ENCODE assay signal across 8 cellular contexts in the genomic region with DNA sequence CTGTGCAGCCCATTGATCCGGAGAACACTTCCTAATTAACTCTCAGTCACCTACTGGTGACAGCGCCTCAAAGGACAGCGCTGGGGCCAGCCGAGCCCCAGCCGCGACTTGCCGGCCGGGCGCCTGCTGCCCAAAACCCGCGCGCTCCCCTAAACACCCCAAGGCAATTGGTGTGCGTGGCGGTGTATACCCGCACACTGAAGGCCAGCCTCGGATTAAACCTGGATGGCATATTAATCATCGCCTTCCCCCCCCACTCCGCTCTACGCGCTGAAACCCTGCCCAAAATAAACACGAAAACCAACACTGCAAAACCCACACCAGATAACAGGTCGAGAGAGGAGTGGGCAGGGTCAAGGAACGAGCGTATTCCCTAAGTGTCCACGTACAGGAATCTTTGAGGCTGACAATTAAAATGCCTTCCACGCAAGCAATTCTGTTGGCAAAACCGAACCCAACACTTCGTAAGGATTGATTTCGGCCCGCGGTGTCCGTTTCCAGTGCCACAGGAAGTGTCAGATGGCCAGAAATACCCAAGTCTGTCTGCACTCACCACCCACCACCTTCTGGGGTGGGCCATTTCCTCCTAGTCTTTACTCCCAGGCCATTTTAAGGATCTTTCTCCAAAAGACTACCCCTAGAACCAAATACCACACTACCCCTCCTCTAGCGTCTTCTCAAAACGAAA. TPM values are rescaled to one million over a fixed set of nuclear protein-coding genes. Genes with fewer than 3 reads are reported as not detected.
DNase-seq lines count a peak whose midpoint lies in the region; ATAC-seq, FAIRE-seq and TF ChIP-seq lines count a peak whose summit lies in the region.

No MANE protein-coding gene starts in this region.

- H4K20me1 ChIP-seq in fibroblast of lung (ENCODE audit: control insufficient read depth, extremely low read depth, insufficient read depth, low read length): no peaks in the 10 kb centered on the region

- peak; percentile 69 for FAIRE-seq in GM18507 (lab: Jason Lieb, UNC)

- H2AFZ ChIP-seq in fibroblast of lung (ENCODE audit: low read length): no peak overlapping the region

- peak overlapping the region; percentile 49 for H3K9ac ChIP-seq in fibroblast of lung (ENCODE audit: insufficient read depth, low read length)

- H3K9me3 ChIP-seq in SJCRH30 (replicated peaks) (no peaks in the 10 kb centered on the region), fibroblast of lung (ENCODE audit: control insufficient read depth, insufficient read depth, low read depth, low read length) (no peaks in the 10 kb centered on the region), psoas muscle (no peaks in the 10 kb centered on the region)

- H3K27ac ChIP-seq in SJCRH30 (peak overlapping the region; percentile 66), fibroblast of lung (ENCODE audit: insufficient read depth, low read length) (peak overlapping the region; percentile 51), psoas muscle (peak overlapping the region; percentile 91)

- intact Hi-C loops in psoas muscle (cut with DNase I): loop anchor here in 1 of 2 donors (5.0 kb wide), 1 partner anchor 57 kb away; no protein-coding TSS in a partner anchor

- no peaks in the 10 kb centered on the region for H3K4me1 ChIP-seq in SJCRH30
- H3K4me1 ChIP-seq in fibroblast of lung (ENCODE audit: control insufficient read depth, extremely low read depth, insufficient read depth, low read length): peaks cover 3% of the 10 kb centered on the region
- peaks cover 20% of the 10 kb centered on the region for H3K4me1 ChIP-seq in psoas muscle

- peak overlapping the region; percentile 91 for H3K4me2 ChIP-seq in fibroblast of lung (ENCODE audit: extremely low read depth, insufficient read depth, low read length)

- 2 to 6% (median 2%) methylated on average over 25 to 34 of the region's 34 CpGs for WGBS in psoas muscle, 3 donors

- no peak for ATAC-seq in psoas muscle
- no peak for ATAC-seq in HG03108 (IDR thresholded peaks at IDR 0.05; ENCODE audit: unreplicated experiment)
- no peak for ATAC-seq in GM19452 (IDR thresholded peaks at IDR 0.05; ENCODE audit: unreplicated experiment)

- no peak for DNase-seq in GM18507 (ENCODE audit: extremely low spot score, insufficient read length, low read depth)
- DNase-seq in SJCRH30: peak; percentile 15 to 32
- DNase-seq in fibroblast of lung (ENCODE audit: low read depth in 2 of 2): no peak
- DNase-seq in psoas muscle: no peak
- no peak for DNase-seq in ureter (ENCODE audit: low spot score)
- no peak for DNase-seq in germinal center (ENCODE audit: low spot score)

- H3K36me3 ChIP-seq in SJCRH30 (0 out of 2 replicates have a peak, but pooled peaks cover 3% of the 10 kb centered on the region), fibroblast of lung (ENCODE audit: control insufficient read depth, insufficient read depth, low read length) (no peaks in the 10 kb centered on the region), psoas muscle (ENCODE audit: insufficient read depth in 1 of 2, low read depth in 1 of 2) (no peaks in the 10 kb centered on the region)

- H3K27me3 ChIP-seq in SJCRH30 (no peaks in the 10 kb centered on the region), fibroblast of lung (ENCODE audit: control insufficient read depth, insufficient read depth, low read length) (no peaks in the 10 kb centered on the region), psoas muscle (ENCODE audit: insufficient read depth in 3 of 3, low read length in 2 of 3) (peaks cover 0 to 91% (median 0%) of the 10 kb centered on the region in 3 donors)

- no peak for TF ChIP-seq CTCF in fibroblast of lung (conservative IDR thresholded peaks at IDR 0.05 in 1 of 2, IDR thresholded peaks at IDR 0.05 in 1 of 2; ENCODE audit: low read depth in 1 of 2, low read length in 2 of 2)
- no peak for TF ChIP-seq CTCF in psoas muscle (IDR thresholded peaks at IDR 0.05)

- H3K79me2 ChIP-seq in fibroblast of lung (ENCODE audit: control insufficient read depth, insufficient read depth, low read length): peaks cover 19% of the 10 kb centered on the region

- H3K4me3 ChIP-seq in SJCRH30 (peak overlapping the region; percentile 82), fibroblast of lung (replicated peaks in 1 of 4; ENCODE audit: control extremely low read depth in 1 of 4, insufficient read depth in 1 of 4, low read depth in 3 of 4, low read length in 4 of 4) (peak overlapping the region; percentile 39 to 63 (median 51)), psoas muscle (peak overlapping the region; percentile 78)

RNA-seq across cellular contexts. Expression of a gene that starts 2.7 kb away (rescaled TPM):
- 62.5 and 64.8 TPM in 2 replicates for total RNA-seq in SJCRH30 (2014; rRNA removed; shearing (Covaris generic))
- total RNA-seq in fibroblast of lung: 4.9 and 5.8 TPM in 2 replicates
- polyA plus RNA-seq in fibroblast of lung: 3.0 TPM in 2 replicates
- 5.6 and 6.4 TPM in 2 replicates for polyA plus RNA-seq in fibroblast of lung (2012)
- 10.6 and 15.2 TPM in 2 replicates for polyA minus RNA-seq in fibroblast of lung (ENCODE audit: low replicate concordance)
- total RNA-seq in psoas muscle: 10 to 100 TPM; 18.3 to 24.3 (median 19.6) TPM
- 10 to 100 TPM in 2 of 3 donors, 1 to 10 TPM in 1; 6.4 to 14.2 (median 10.1) TPM for polyA plus RNA-seq in psoas muscle
- 41.3 TPM for total RNA-seq in ureter

Comparison
In these comparisons a context has a peak if more than half of its experiments do, and no peak if none do; other contexts are left out.
1. DNase-seq: peak in SJCRH30 (2 of 2); none in GM18507 (single experiment), fibroblast of lung (0 of 2), psoas muscle (0 of 2), ureter (single experiment) and germinal center (single experiment).
2. Peak in every context shown above with its lines, with median percentiles within 50 percentile points of each other: H3K27ac ChIP-seq and H3K4me3 ChIP-seq.